ENCODE assay signal across 9 cellular contexts in genomic region chr11:66119348-66120133, GRCh38. TPM values are rescaled to one million over a fixed set of nuclear protein-coding genes. Genes with fewer than 3 reads are reported as not detected.
A peak's percentile ranks its signal among the peaks of the same experiment; 100 is the strongest.
DNase-seq lines count a peak whose midpoint lies in the region; ATAC-seq and TF ChIP-seq lines count a peak whose summit lies in the region.
"Had no signal": no experiment of that assay in that cellular context is flagged by ENCODE, and none has a peak within 500 bp of the region (broad histone marks: within the 10 kb centered on the region; RNA-seq: fewer than 3 reads in every experiment).

No MANE protein-coding gene starts in this region.

- 4 to 8% methylated on average over 5 of the region's 5 CpGs for WGBS in GM23248 (ENCODE audit: low coverage in 1 of 2, low lambda C conversion rate in 2 of 2, missing lambda C conversion rate in 2 of 2), 2 experiments
- WGBS in prostate gland = 52% methylated on average over 5 of the region's 5 CpGs

- 0 out of 2 replicates have a peak, but pooled peaks cover 4% of the 10 kb centered on the region for H4K20me1 ChIP-seq in GM23248 (ENCODE audit: insufficient read depth)

- intact Hi-C loops in prostate gland (cut with DNase I) = no loop called here

- no peak for TF ChIP-seq CTCF in prostate gland (IDR thresholded peaks at IDR 0.05)

- in situ Hi-C loops in GM23248 (cut with MboI) = no loop called here

- H3F3A ChIP-seq in GM23248 (ENCODE audit: insufficient read depth) = peaks cover 57% of the 10 kb centered on the region

- no peaks in the 10 kb centered on the region for H3K9me2 ChIP-seq in GM23248 (ENCODE audit: insufficient read depth)

- peaks cover 71% of the 10 kb centered on the region for H3K4me1 ChIP-seq in GM23248 (ENCODE audit: insufficient read depth)
- H3K4me1 ChIP-seq in prostate gland (replicated peaks) = no peaks in the 10 kb centered on the region

- peak overlapping the region; percentile 57 for H3K9ac ChIP-seq in GM23248

- TF ChIP-seq POLR2A in prostate gland (IDR thresholded peaks at IDR 0.05) = no peak

- H3K9me3 ChIP-seq in GM23248 (ENCODE audit: low read depth) = no peaks in the 10 kb centered on the region
- no peaks in the 10 kb centered on the region for H3K9me3 ChIP-seq in prostate gland

- DNase-seq in GM23248 (peak; percentile 80), foreskin melanocyte (peak; percentile 47), pulmonary artery endothelial cell (ENCODE audit: low read depth, low spot score) (peak; percentile 22), prostate gland (ENCODE audit: low spot score) (no peak), NOMO-1 (lab: John Stamatoyannopoulos, UW; ENCODE audit: unreplicated experiment in 2 of 2) (no peak)
- DNase-seq: NCI-H69 had no signal

- H3K27ac ChIP-seq in GM23248 (peak overlapping the region; percentile 86), prostate gland (no peak overlapping the region)

- H3K36me3 ChIP-seq in GM23248 (ENCODE audit: low read depth) = no peaks in the 10 kb centered on the region
- H3K36me3 ChIP-seq in prostate gland = no peaks in the 10 kb centered on the region

- no peaks in the 10 kb centered on the region for H3K27me3 ChIP-seq in GM23248 (replicated peaks; ENCODE audit: insufficient read depth)
- H3K27me3 ChIP-seq in prostate gland (replicated peaks; ENCODE audit: insufficient read depth) = no peaks in the 10 kb centered on the region

- ATAC-seq in SK-N-SH treated with all-trans-retinoic acid at 6 μM for 48 hours (peak; percentile 86), HG03469 (IDR thresholded peaks at IDR 0.05; ENCODE audit: unreplicated experiment) (no peak), HG02588 (IDR thresholded peaks at IDR 0.05; ENCODE audit: unreplicated experiment) (no peak)

- H3K4me2 ChIP-seq in GM23248 (ENCODE audit: unreplicated experiment) = peak overlapping the region; percentile 65

- H2AFZ ChIP-seq in GM23248 = no peak overlapping the region

- H3K79me2 ChIP-seq in GM23248 (ENCODE audit: insufficient read depth) = peaks cover 95% of the 10 kb centered on the region

- H3K4me3 ChIP-seq in GM23248 (peak overlapping the region; percentile 40), prostate gland (no peak overlapping the region)

TF ChIP-seq in SK-N-SH treated with all-trans-retinoic acid at 6 μM for 48 hours, 23 proteins besides CTCF, POLR2A, EP300 and RAD21 (continues in another document):
- TF ChIP-seq ISL1 (CRISPR knock-in tag; IDR thresholded peaks at IDR 0.05) = peak; percentile 90
- TF ChIP-seq ESRRG (CRISPR knock-in tag; IDR thresholded peaks at IDR 0.05) = no peak
- peak; percentile 6; the same call in 1 of the 2 replicates for TF ChIP-seq GLIS3 (CRISPR knock-in tag; IDR thresholded peaks at IDR 0.05)
- TF ChIP-seq RARB (CRISPR knock-in tag; IDR thresholded peaks at IDR 0.05) = no peak
- TF ChIP-seq ZNF70 (CRISPR knock-in tag; IDR thresholded peaks at IDR 0.05) = peak; percentile 30; the same call in 1 of the 2 replicates
- no peak; the same call in 1 of the 2 replicates for TF ChIP-seq PATZ1 (CRISPR knock-in tag; IDR thresholded peaks at IDR 0.05; ENCODE audit: borderline replicate concordance)
- TF ChIP-seq SNAI2 (CRISPR knock-in tag; IDR thresholded peaks at IDR 0.05) = peak; percentile 88
- TF ChIP-seq TOX (CRISPR knock-in tag; IDR thresholded peaks at IDR 0.05; ENCODE audit: borderline replicate concordance) = no peak
- TF ChIP-seq CSDC2 (CRISPR knock-in tag; IDR thresholded peaks at IDR 0.05) = peak; percentile 14; the same call in 1 of the 2 replicates
- no peak for TF ChIP-seq ZNF565 (CRISPR knock-in tag; conservative IDR thresholded peaks at IDR 0.05; ENCODE audit: low read depth)
- TF ChIP-seq ZFP3 (CRISPR knock-in tag; IDR thresholded peaks at IDR 0.05) = 0 out of 2 replicates have a peak, but pooled peaks have one; percentile 69
- TF ChIP-seq CREB5 (CRISPR knock-in tag; IDR thresholded peaks at IDR 0.05; ENCODE audit: low read depth) = peak; percentile 94
- TF ChIP-seq BACH2 (CRISPR knock-in tag; IDR thresholded peaks at IDR 0.05; ENCODE audit: borderline replicate concordance) = no peak
- TF ChIP-seq OSR1 (CRISPR knock-in tag; IDR thresholded peaks at IDR 0.05) = no peak
- TF ChIP-seq, protein P1, sequence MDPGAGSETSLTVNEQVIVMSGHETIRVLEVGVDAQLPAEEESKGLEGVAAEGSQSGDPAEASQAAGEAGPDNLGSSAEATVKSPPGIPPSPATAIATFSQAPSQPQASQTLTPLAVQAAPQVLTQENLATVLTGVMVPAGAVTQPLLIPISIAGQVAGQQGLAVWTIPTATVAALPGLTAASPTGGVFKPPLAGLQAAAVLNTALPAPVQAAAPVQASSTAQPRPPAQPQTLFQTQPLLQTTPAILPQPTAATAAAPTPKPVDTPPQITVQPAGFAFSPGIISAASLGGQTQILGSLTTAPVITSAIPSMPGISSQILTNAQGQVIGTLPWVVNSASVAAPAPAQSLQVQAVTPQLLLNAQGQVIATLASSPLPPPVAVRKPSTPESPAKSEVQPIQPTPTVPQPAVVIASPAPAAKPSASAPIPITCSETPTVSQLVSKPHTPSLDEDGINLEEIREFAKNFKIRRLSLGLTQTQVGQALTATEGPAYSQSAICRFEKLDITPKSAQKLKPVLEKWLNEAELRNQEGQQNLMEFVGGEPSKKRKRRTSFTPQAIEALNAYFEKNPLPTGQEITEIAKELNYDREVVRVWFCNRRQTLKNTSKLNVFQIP (CRISPR knock-in tag; IDR thresholded peaks at IDR 0.05; ENCODE audit: borderline replicate concordance, low read depth) = no peak
- TF ChIP-seq TSHZ2 (CRISPR knock-in tag; IDR thresholded peaks at IDR 0.05) = peak; percentile 78; the same call in 1 of the 2 replicates
- TF ChIP-seq PPARA (CRISPR knock-in tag; IDR thresholded peaks at IDR 0.05; ENCODE audit: borderline replicate concordance) = no peak
- TF ChIP-seq TCF4 (CRISPR knock-in tag; IDR thresholded peaks at IDR 0.05; ENCODE audit: borderline replicate concordance) = peak; percentile 97
- no peak for TF ChIP-seq ZC3H10 (CRISPR knock-in tag; IDR thresholded peaks at IDR 0.05)
- TF ChIP-seq ZNF8 (CRISPR knock-in tag; IDR thresholded peaks at IDR 0.05) = 0 out of 2 replicates have a peak, but pooled peaks have one; percentile 8
- no peak for TF ChIP-seq ARNTL (CRISPR knock-in tag; IDR thresholded peaks at IDR 0.05; ENCODE audit: borderline replicate concordance, low read depth)

RNA-seq across cellular contexts. Expression of gene PACS1, which starts 49.5 kb away (rescaled TPM):
- 44.6 and 48.9 TPM in 2 replicates for total RNA-seq in GM23248 (2014; rRNA removed; shearing (Covaris generic))
- polyA plus RNA-seq in GM23248 (2016; fragmentation: Nextera tagmentation; extraction: Ambion mirVana) = 33.2 and 36.0 TPM in 2 replicates
- total RNA-seq in pulmonary artery endothelial cell (17.5 and 21.9 TPM in 2 replicates), prostate gland (100 to 1,000 TPM in 1 of 2 donors, 10 to 100 TPM in 1; 51.9 to 107 TPM)

Comparison
In these comparisons a context has a peak if more than half of its experiments do, and no peak if none do; other contexts are left out.
1. DNase-seq: peak in GM23248 (single experiment), foreskin melanocyte (single experiment) and pulmonary artery endothelial cell (single experiment); none in prostate gland (single experiment) and NOMO-1 (0 of 2).